20 cellular contexts compared by ENCODE assay signal in the genomic region with DNA sequence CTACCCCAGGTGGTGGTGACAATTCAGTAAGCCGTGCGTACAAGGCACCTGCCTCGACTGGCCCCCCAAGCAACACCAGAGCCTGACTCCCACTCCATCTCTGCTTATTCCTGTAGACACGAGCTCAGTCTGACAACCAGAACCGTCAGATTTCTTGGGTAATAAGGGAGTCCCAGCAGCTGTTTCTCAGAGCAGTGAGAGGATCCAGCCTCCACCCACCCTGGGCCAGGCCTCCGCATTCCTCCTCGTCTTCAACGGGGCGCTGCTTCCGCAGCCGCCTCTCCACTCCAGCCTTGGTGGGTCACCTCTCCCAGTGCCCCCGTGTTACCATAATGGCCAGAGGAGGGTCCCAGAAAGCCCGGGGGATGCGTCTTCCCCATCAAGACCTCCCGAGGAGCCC.
"Had no signal": no experiment of that assay in that cellular context is flagged by ENCODE, and none has a peak within 500 bp of the region (broad histone marks: within the 10 kb centered on the region; RNA-seq: fewer than 3 reads in every experiment).

No MANE protein-coding gene starts in this region.

- ATAC-seq: activated CD4-positive, CD25-positive, alpha-beta regulatory T cell treated with anti-CD3 and anti-CD28 coated beads, Interleukin-2, amount 50 U/mL, for 24 hours; naive thymus-derived CD4-positive, alpha-beta T cell; stimulated activated naive CD8-positive, alpha-beta T cell treated with anti-CD3 and anti-CD28 coated beads, Interleukin-15, Interleukin-2, amounts not matched to agents 100 U/mL and 50 U/mL, for 24 hours had no signal

- DNase-seq: activated CD4-positive, alpha-beta T cell treated with anti-CD3 and anti-CD28 coated beads for 48 hours; activated CD4-positive, alpha-beta T cell treated with anti-CD3 and anti-CD28 coated beads, Interleukin-2, amount 50 U/mL, for 48 hours; activated CD8-positive, alpha-beta memory T cell treated with anti-CD3 and anti-CD28 coated beads for 24 hours; activated effector memory CD4-positive, alpha-beta T cell treated with Interleukin-2 at 50 U/mL for 16 hours; activated naive CD4-positive, alpha-beta T cell treated with Interleukin-2 at 50 U/mL for 16 hours; anterior cingulate cortex; colonic mucosa; effector CD8-positive, alpha-beta T cell; esophagus squamous epithelium; foreskin melanocyte; naive thymus-derived CD4-positive, alpha-beta T cell; ovary; stimulated activated CD4-positive, alpha-beta T cell treated with anti-CD3 and anti-CD28 coated beads, Interleukin-2, amount 100 ng/mL, for 48 hours; stimulated activated naive CD8-positive, alpha-beta T cell treated with anti-CD3 and anti-CD28 coated beads, Interleukin-15, Interleukin-2, amounts not matched to agents 100 U/mL and 50 U/mL, for 24 hours; T-helper 9 cell; testis; transverse colon had no signal

- H3K36me3 ChIP-seq: colonic mucosa, esophagus squamous epithelium, ovary, transverse colon had no signal

- H3K9me3 ChIP-seq: colonic mucosa, esophagus squamous epithelium, ovary, testis, transverse colon had no signal

- H3K27ac ChIP-seq: colonic mucosa, epithelial cell of prostate, esophagus squamous epithelium, ovary, testis, transverse colon, VCaP had no signal

- H3K4me3 ChIP-seq: colonic mucosa, esophagus squamous epithelium, ovary, testis, transverse colon had no signal

- H3K27me3 ChIP-seq: colonic mucosa, ovary, testis, transverse colon had no signal

- H3K4me1 ChIP-seq: colonic mucosa, esophagus squamous epithelium, testis, transverse colon had no signal
